In genomic region chr3:149401215-149401925, GRCh38 we compare ENCODE assay signal across 10 cellular contexts. TPM values are rescaled to one million over a fixed set of nuclear protein-coding genes. Genes with fewer than 3 reads are reported as not detected.
DNase-seq lines count a peak whose midpoint lies in the region; TF ChIP-seq lines count a peak whose summit lies in the region.
"Had no signal": no experiment of that assay in that cellular context is flagged by ENCODE, and none has a peak within 500 bp of the region (broad histone marks: within the 10 kb centered on the region; RNA-seq: fewer than 3 reads in every experiment).

No MANE protein-coding gene starts in this region.

- TF ChIP-seq POLR2A in Peyer's patch (IDR thresholded peaks at IDR 0.05), result no peak
- no peak for TF ChIP-seq POLR2A in esophagus squamous epithelium (IDR thresholded peaks at IDR 0.05)
- TF ChIP-seq POLR2A in prostate gland (IDR thresholded peaks at IDR 0.05), result no peak
- no peak for TF ChIP-seq POLR2A in testis (IDR thresholded peaks at IDR 0.05)

- whole genome bisulfite sequencing in esophagus squamous epithelium, 2 donors, result 33 to 35% methylated on average over 3 of the region's 3 CpGs
- 47% methylated on average over 3 of the region's 3 CpGs for WGBS in prostate gland
- WGBS in testis, 2 donors, result 86% methylated on average over 3 of the region's 3 CpGs

- intact Hi-C loops in esophagus squamous epithelium (cut with DNase I), result no loop called here
- intact Hi-C loops in prostate gland (cut with DNase I), result no loop called here
- intact Hi-C loops in testis (cut with DNase I; ENCODE audit: low total_unique reads), result no loop called here

- no peak for TF ChIP-seq CTCF in Peyer's patch (IDR thresholded peaks at IDR 0.05)
- no peak for TF ChIP-seq CTCF in esophagus squamous epithelium (IDR thresholded peaks at IDR 0.05)
- no peak for TF ChIP-seq CTCF in prostate gland (IDR thresholded peaks at IDR 0.05)
- no peak for TF ChIP-seq CTCF in testis (IDR thresholded peaks at IDR 0.05)

- H3K27me3 ChIP-seq in Peyer's patch (no peaks in the 10 kb centered on the region), esophagus squamous epithelium (no peaks in the 10 kb centered on the region), prostate gland (replicated peaks; ENCODE audit: insufficient read depth) (no peaks in the 10 kb centered on the region), testis (no peaks in the 10 kb centered on the region), H7 (ENCODE audit: control insufficient read depth, insufficient read depth, low read length) (no peaks in the 10 kb centered on the region)

- H3K36me3 ChIP-seq in Peyer's patch (no peaks in the 10 kb centered on the region), esophagus squamous epithelium (no peaks in the 10 kb centered on the region), prostate gland (no peaks in the 10 kb centered on the region), testis (ENCODE audit: low read depth, missing control alignments) (no peaks in the 10 kb centered on the region), H7 (replicated peaks; ENCODE audit: control insufficient read depth, insufficient read depth, low read length) (no peaks in the 10 kb centered on the region)

- peak; percentile 93 for DNase-seq in H4 (ENCODE audit: low spot score)
- DNase-seq in Peyer's patch, result peak in 1 of 3 donors; percentile 55
- DNase-seq in esophagus squamous epithelium (lab: John Stamatoyannopoulos, UW), result no peak
- peak; percentile 41 for DNase-seq in prostate gland (ENCODE audit: low spot score)
- DNase-seq in testis, result no peak
- DNase-seq in H7, result no peak
- DNase-seq in ureter (ENCODE audit: low spot score), result no peak
- DNase-seq in midbrain (lab: John Stamatoyannopoulos, UW), result no peak
- DNase-seq: NCI-H187 treated with DMSO at 0.1 percent for 48 hours had no signal

- H3K4me1 ChIP-seq in Peyer's patch, result peaks cover 0 to 8% (median 2%) of the 10 kb centered on the region in 4 donors
- peaks cover 0 to 23% (median 3%) of the 10 kb centered on the region in 3 donors for H3K4me1 ChIP-seq in esophagus squamous epithelium
- no peaks in the 10 kb centered on the region for H3K4me1 ChIP-seq in prostate gland (replicated peaks)
- H3K4me1 ChIP-seq in testis, result no peaks in the 10 kb centered on the region
- H3K4me1 ChIP-seq: parathyroid adenoma had no signal

- H3K4me3 ChIP-seq in Peyer's patch (no peak overlapping the region), esophagus squamous epithelium (no peak overlapping the region), prostate gland (no peak overlapping the region), testis (no peak overlapping the region), H7 (ENCODE audit: insufficient read depth, low read depth, low read length) (no peak overlapping the region)

- H3K9me3 ChIP-seq in Peyer's patch (no peaks in the 10 kb centered on the region), esophagus squamous epithelium (no peaks in the 10 kb centered on the region), prostate gland (no peaks in the 10 kb centered on the region), testis (no peaks in the 10 kb centered on the region)

- peak overlapping the region in 3 of 4 donors; percentile 0 to 53 (median 50) for H3K27ac ChIP-seq in Peyer's patch
- H3K27ac ChIP-seq in esophagus squamous epithelium, result peak overlapping the region; percentile 52 to 81 (median 66)
- peak overlapping the region; percentile 80 to 89 for H3K27ac ChIP-seq in prostate gland
- no peak overlapping the region for H3K27ac ChIP-seq in testis
- H3K27ac ChIP-seq: parathyroid adenoma had no signal

RNA-seq across cellular contexts. Expression of gene TM4SF1, which starts 23.9 kb away (rescaled TPM):
- 152 and 153 TPM in 2 replicates for total RNA-seq in H4 (2014; rRNA removed; shearing (Covaris generic))
- total RNA-seq in Peyer's patch (10 to 100 TPM; 15.2 to 55.3 (median 25.8) TPM), esophagus squamous epithelium (100 to 1,000 TPM; 153 to 290 (median 169) TPM), prostate gland (100 to 1,000 TPM in 1 of 2 donors, 10 to 100 TPM in 1; 92.0 to 142 TPM), testis (10 to 100 TPM; 16.2 to 24.9 TPM), ureter (58.1 TPM)
- 62.7 TPM for polyA plus RNA-seq in testis (ENCODE audit: insufficient read depth, low read depth, low replicate concordance)
- total RNA-seq in H7 (2014; rRNA removed; shearing (Covaris generic)), result 0.07 TPM in 1 of 2 replicates, not detected in the other

Comparison
In these comparisons a context has a peak if more than half of its experiments do, and no peak if none do; other contexts are left out.
1. DNase-seq: peak in H4 (single experiment) and prostate gland (single experiment); none in esophagus squamous epithelium (single experiment), testis (single experiment), H7 (single experiment), ureter (single experiment) and midbrain (single experiment).
2. H3K27ac ChIP-seq: peak in Peyer's patch (3 of 4), esophagus squamous epithelium (4 of 4) and prostate gland (2 of 2); none in testis (0 of 2).
3. RNA of gene TM4SF1, which starts 23.9 kb away (total RNA-seq): 153 to 290 TPM in esophagus squamous epithelium, 152 to 153 TPM in H4, 92.0 to 142 TPM in prostate gland, 58.1 TPM in ureter (single experiment), 15.2 to 55.3 TPM in Peyer's patch and 16.2 to 24.9 TPM in testis; 0.07 TPM in H7; every median in the first group is over 10 times any median in the second.